Comparison of ENCODE assay signal across 19 cellular contexts in the genomic region with DNA sequence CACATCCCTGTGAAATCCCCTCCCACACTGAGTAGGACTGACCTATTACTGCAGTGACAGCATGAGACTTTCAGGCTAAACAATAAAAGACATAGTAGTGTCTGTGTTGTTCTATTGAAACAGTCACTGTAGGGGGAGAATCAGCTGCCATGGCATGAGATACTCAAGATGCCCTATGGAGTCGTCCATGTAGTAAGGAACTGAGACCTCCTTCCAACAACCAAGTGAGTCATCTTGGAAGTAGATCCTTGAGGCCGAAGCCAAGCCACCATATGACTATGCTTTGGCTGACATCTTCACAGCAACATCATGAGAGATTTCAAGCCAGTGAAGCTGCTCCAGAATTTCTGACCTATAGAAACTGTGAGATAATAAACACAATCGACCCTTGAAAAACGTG. TPM values are rescaled to one million over a fixed set of nuclear protein-coding genes. Genes with fewer than 3 reads are reported as not detected.
DNase-seq lines count a peak whose midpoint lies in the region; ATAC-seq, FAIRE-seq and TF ChIP-seq lines count a peak whose summit lies in the region.
"Had no signal": no experiment of that assay in that cellular context is flagged by ENCODE, and none has a peak within 500 bp of the region (broad histone marks: within the 10 kb centered on the region; RNA-seq: fewer than 3 reads in every experiment).

No MANE protein-coding gene starts in this region.

- TF ChIP-seq CTCF in cardiac fibroblast (IDR thresholded peaks at IDR 0.05; ENCODE audit: low read depth, low read length) = no peak
- no peak for TF ChIP-seq CTCF in neural progenitor cell (IDR thresholded peaks at IDR 0.05)

- intact Hi-C loops in sciatic nerve (cut with DNase I) = no loop called here

- no peak overlapping the region for H3K27ac Mint-ChIP-seq in neural progenitor cell

- no peaks in the 10 kb centered on the region for H3K36me3 ChIP-seq in neural progenitor cell
- H3K36me3 ChIP-seq: BLaER1 had no signal

- H3K9ac ChIP-seq in neural progenitor cell = no peak overlapping the region
- H3K9ac ChIP-seq: BLaER1 had no signal

- H4K20me1 ChIP-seq in neural progenitor cell (ENCODE audit: low read depth) = no peaks in the 10 kb centered on the region
- H4K20me1 ChIP-seq: BLaER1 had no signal

- no peaks in the 10 kb centered on the region for H3K27me3 ChIP-seq in neural progenitor cell
- H3K27me3 ChIP-seq: BLaER1 had no signal

- H3K4me1 ChIP-seq in neural progenitor cell = peaks cover 29% of the 10 kb centered on the region
- H3K4me1 ChIP-seq: BLaER1 had no signal

- no peaks in the 10 kb centered on the region for H3K9me3 ChIP-seq in neural progenitor cell (ENCODE audit: low read depth)

- FAIRE-seq in RCC 7860 (lab: Jason Lieb, UNC) = no peak
- FAIRE-seq: GM12878, GM19239, H1 had no signal

- H3K4me3 Mint-ChIP-seq in neural progenitor cell = no peak overlapping the region

- H2AFZ ChIP-seq in neural progenitor cell (replicated peaks) = no peak overlapping the region

- DNase-seq in EL (peak; percentile 35), RCC 7860 (ENCODE audit: low spot score) (peak; percentile 23), cardiac fibroblast (ENCODE audit: low read depth in 2 of 2) (peak; percentile 45 to 59), sciatic nerve (ENCODE audit: low spot score) (no peak), NCI-H2081 (lab: John Stamatoyannopoulos, UW) (no peak), neural progenitor cell (ENCODE audit: low spot score) (no peak)
- no peak for DNase-seq in stimulated activated CD4-positive, alpha-beta T cell treated with anti-CD3 and anti-CD28 coated beads, Interleukin-2, amount 100 ng/mL, for 48 hours
- DNase-seq: KG1, MM.1S, NCI-H1105 treated with DMSO at 0.1 percent for 48 hours, NCI-H187 treated with DMSO at 0.1 percent for 48 hours, NCI-H2171, SIG-M5, SW 1271 had no signal

- no peaks in the 10 kb centered on the region for H3K79me2 ChIP-seq in neural progenitor cell (ENCODE audit: low read depth)

- peaks cover 20% of the 10 kb centered on the region for H3F3A ChIP-seq in neural progenitor cell (ENCODE audit: low read depth)

- H3K9me3 Mint-ChIP-seq in neural progenitor cell = peaks cover 34% of the 10 kb centered on the region

- H3K27me3 Mint-ChIP-seq in neural progenitor cell (ENCODE audit: insufficient read depth, low read depth) = peaks cover 8% of the 10 kb centered on the region

- no peak overlapping the region for H3K4me3 ChIP-seq in cardiac fibroblast (replicated peaks in 1 of 2; ENCODE audit: low read depth in 2 of 2, low read length in 2 of 2)
- no peak overlapping the region for H3K4me3 ChIP-seq in neural progenitor cell
- H3K4me3 ChIP-seq: BLaER1, GM12878 had no signal

- no peak overlapping the region for H3K4me2 ChIP-seq in neural progenitor cell
- H3K4me2 ChIP-seq: BLaER1 had no signal

- ATAC-seq in sciatic nerve (peak; percentile 28), HG02852 (IDR thresholded peaks at IDR 0.05; ENCODE audit: unreplicated experiment) (no peak)
- ATAC-seq: GM12878 had no signal

- no peak overlapping the region for H3K27ac ChIP-seq in neural progenitor cell
- H3K27ac ChIP-seq: BLaER1 had no signal

- H3K4me1 Mint-ChIP-seq in neural progenitor cell = peaks cover 28% of the 10 kb centered on the region

- peaks cover 5% of the 10 kb centered on the region for H3K36me3 Mint-ChIP-seq in neural progenitor cell

RNA-seq across cellular contexts. Expression of a gene that starts 12.1 kb away (rescaled TPM):
- total RNA-seq in sciatic nerve (56.1 TPM), neural progenitor cell (ENCODE audit: low replicate concordance) (61.6 and 68.0 TPM in 2 replicates)

Comparison
In these comparisons a context has a peak if more than half of its experiments do, and no peak if none do; other contexts are left out.
1. DNase-seq: peak in EL (single experiment), RCC 7860 (single experiment) and cardiac fibroblast (2 of 2); none in sciatic nerve (single experiment), NCI-H2081 (0 of 2), neural progenitor cell (single experiment) and stimulated activated CD4-positive, alpha-beta T cell treated with anti-CD3 and anti-CD28 coated beads, Interleukin-2, amount 100 ng/mL, for 48 hours (0 of 2).